Comparison of ENCODE assay signal across 34 cellular contexts in the genomic region with DNA sequence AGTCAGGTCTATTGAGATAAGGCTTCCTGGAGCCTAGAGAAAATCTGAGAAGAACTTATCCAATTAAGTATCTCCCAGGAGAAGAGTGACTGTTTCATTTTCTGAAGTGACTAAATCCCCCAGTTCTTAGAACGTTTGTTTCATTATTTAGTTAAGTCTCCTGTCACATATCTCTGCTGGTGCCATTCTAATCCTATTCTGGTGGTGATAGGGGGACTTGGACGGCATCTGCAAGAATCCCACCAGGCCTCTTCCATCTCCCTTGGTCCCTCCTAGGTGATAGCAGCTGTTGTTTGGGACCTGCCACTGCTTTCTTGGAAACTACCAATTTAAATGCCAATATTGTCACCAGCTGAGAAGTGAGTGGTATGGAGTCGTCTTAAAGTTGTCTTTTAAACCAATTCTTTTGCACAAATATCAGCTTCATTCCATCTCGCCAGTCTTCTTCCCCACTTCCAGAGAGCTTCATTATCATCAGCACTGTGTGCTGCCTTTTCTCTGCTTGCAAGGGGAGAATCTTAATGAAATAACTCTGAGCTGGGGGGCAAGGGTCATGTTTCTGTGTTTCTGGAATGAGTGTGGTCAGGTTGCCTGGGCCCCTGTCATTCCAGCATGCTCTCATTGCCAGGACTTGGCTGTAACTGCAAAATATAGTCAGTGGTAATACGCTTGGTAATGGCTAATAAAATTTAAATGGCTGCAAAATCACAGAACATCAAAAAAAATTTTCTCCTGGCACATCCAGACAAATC.
DNase-seq lines count a peak whose midpoint lies in the region; ATAC-seq and TF ChIP-seq lines count a peak whose summit lies in the region.
"Had no signal": no experiment of that assay in that cellular context is flagged by ENCODE, and none has a peak within 500 bp of the region (broad histone marks: within the 10 kb centered on the region; RNA-seq: fewer than 3 reads in every experiment).

No MANE protein-coding gene starts in this region.

- peaks cover 8% of the 10 kb centered on the region for H3K36me3 Mint-ChIP-seq in brain
- H3K36me3 Mint-ChIP-seq: activated naive CD8-positive, alpha-beta T cell treated with anti-CD3 and anti-CD28 coated beads for 36 hours had no signal

- H3K27ac ChIP-seq in SK-N-SH (ENCODE audit: low read depth in 2 of 2, low read length in 1 of 2) (no peak overlapping the region), mesenchymal stem cell (ENCODE audit: low read length, poor library complexity, severe bottlenecking) (no peak overlapping the region), trophoblast cell (ENCODE audit: low read depth, low read length) (peak overlapping the region; percentile 95)
- H3K27ac ChIP-seq: foreskin keratinocyte, heart left ventricle, neutrophil, stomach, vagina had no signal

- no peak overlapping the region for H3K4me2 ChIP-seq in SK-N-SH
- no peak overlapping the region for H3K4me2 ChIP-seq in mesenchymal stem cell (ENCODE audit: low read length, poor library complexity, severe bottlenecking)
- H3K4me2 ChIP-seq in trophoblast cell (ENCODE audit: low read length) = peak overlapping the region; percentile 44

- peak overlapping the region in 4 of 5 experiments; percentile 33 to 83 (median 58) for H3K27ac Mint-ChIP-seq in brain
- H3K27ac Mint-ChIP-seq: activated naive CD8-positive, alpha-beta T cell treated with anti-CD3 and anti-CD28 coated beads for 36 hours; CD4-positive, alpha-beta T cell; dendritic cell treated with granulocyte-macrophage colony-stimulating factor and Interleukin-4, amounts not matched to agents 40 ng/mL and 50 ng/mL, for 4 days; progenitor cell of endocrine pancreas had no signal

- ATAC-seq in SK-N-SH treated with all-trans-retinoic acid at 6 μM for 48 hours (peak; percentile 63), HG03460 (IDR thresholded peaks at IDR 0.05; ENCODE audit: unreplicated experiment) (no peak), HG03571 (IDR thresholded peaks at IDR 0.05; ENCODE audit: unreplicated experiment) (no peak), HG02759 (IDR thresholded peaks at IDR 0.05; ENCODE audit: unreplicated experiment) (no peak)
- ATAC-seq: esophagus mucosa, foreskin keratinocyte, heart left ventricle, Panc1, sciatic nerve had no signal

- H3K79me2 ChIP-seq in SK-N-SH (ENCODE audit: insufficient read depth) (no peaks in the 10 kb centered on the region), trophoblast cell (ENCODE audit: control insufficient read depth, insufficient read depth, low read length, poor library complexity) (peaks cover 4% of the 10 kb centered on the region)

- H3K9me2 ChIP-seq in SK-N-SH = no peaks in the 10 kb centered on the region

- DNase-seq in SK-N-SH (no peak), mesenchymal stem cell (peak; percentile 66), trophoblast cell (no peak)
- DNase-seq: activated CD4-positive, alpha-beta T cell treated with anti-CD3 and anti-CD28 coated beads for 48 hours; activated gamma-delta T cell; activated naive CD8-positive, alpha-beta T cell treated with anti-CD3 and anti-CD28 coated beads for 36 hours; anterior cingulate cortex; CD4-positive, alpha-beta T cell; foreskin keratinocyte; heart left ventricle; MV-4-11; NCI-H1436 treated with DMSO at 0.1 percent for 48 hours; NCI-H2081 treated with DMSO at 0.1 percent for 48 hours; NCI-H226; NCI-H69; SHP77 treated with DMSO at 0.1 percent for 48 hours; stimulated activated CD4-positive, alpha-beta T cell treated with anti-CD3 and anti-CD28 coated beads, Interleukin-12 subunit alpha, Interleukin-12 subunit beta, amount 100 ng/mL, for 4 hours; stimulated activated CD4-positive, alpha-beta T cell treated with anti-CD3 and anti-CD28 coated beads, Interleukin-2, amount 100 ng/mL, for 48 hours; stomach had no signal

- POLR2A ChIA-PET in SK-N-SH (lab: Yijun Ruan, JAX) = no interaction called here

- H2BK120ac ChIP-seq in mesenchymal stem cell (ENCODE audit: low read depth, low read length) (no peak overlapping the region), trophoblast cell (ENCODE audit: insufficient read depth, low read length, poor library complexity) (peak overlapping the region; percentile 87)

- no peak overlapping the region for H3K4me3 Mint-ChIP-seq in brain
- H3K4me3 Mint-ChIP-seq: activated naive CD8-positive, alpha-beta T cell treated with anti-CD3 and anti-CD28 coated beads for 36 hours; CD4-positive, alpha-beta T cell; central memory CD8-positive, alpha-beta T cell; dendritic cell treated with granulocyte-macrophage colony-stimulating factor and Interleukin-4, amounts not matched to agents 40 ng/mL and 50 ng/mL, for 4 days had no signal

- H3K4me1 ChIP-seq in SK-N-SH (ENCODE audit: control insufficient read depth in 1 of 2, insufficient read depth in 2 of 2, low read depth in 1 of 2, low read length in 1 of 2) (peaks cover 0 to 16% of the 10 kb centered on the region in 2 experiments; a peak in 2 of 4 replicates), mesenchymal stem cell (ENCODE audit: control insufficient read depth, insufficient read depth, low read depth, low read length) (peaks cover 4% of the 10 kb centered on the region), trophoblast cell (ENCODE audit: control insufficient read depth in 1 of 2, insufficient read depth in 2 of 2, low read length in 2 of 2) (peaks cover 17 to 25% of the 10 kb centered on the region in 2 experiments)
- H3K4me1 ChIP-seq: foreskin keratinocyte, HAP-1, heart left ventricle, stomach, vagina had no signal

- no peak overlapping the region for H2AK5ac ChIP-seq in mesenchymal stem cell (ENCODE audit: low read length, severe bottlenecking)
- peak overlapping the region; percentile 76 for H2AK5ac ChIP-seq in trophoblast cell (ENCODE audit: low read length)

- TF ChIP-seq EP300 in SK-N-SH (IDR thresholded peaks at IDR 0.05; ENCODE audit: borderline replicate concordance in 1 of 2, low read depth in 1 of 2, low read length in 1 of 2) = no peak

- H3K79me1 ChIP-seq in mesenchymal stem cell (replicated peaks; ENCODE audit: low read length, poor library complexity, severe bottlenecking) (peaks cover 2% of the 10 kb centered on the region), trophoblast cell (ENCODE audit: low read length) (peaks cover 31% of the 10 kb centered on the region)

- no peaks in the 10 kb centered on the region for H3F3A ChIP-seq in SK-N-SH (replicated peaks; ENCODE audit: insufficient read depth)

- H3K14ac ChIP-seq in mesenchymal stem cell (ENCODE audit: low read length in 2 of 2) (no peak overlapping the region), trophoblast cell (ENCODE audit: low read length) (peak overlapping the region; percentile 86)

- no peak overlapping the region for H2BK15ac ChIP-seq in mesenchymal stem cell (ENCODE audit: low read depth, poor library complexity, severe bottlenecking)

- H3K18ac ChIP-seq in mesenchymal stem cell (ENCODE audit: low read depth in 1 of 2, low read length in 2 of 2) (no peak overlapping the region), trophoblast cell (ENCODE audit: low read length) (peak overlapping the region; percentile 80)

- no peak for TF ChIP-seq CTCF in SK-N-SH (IDR thresholded peaks at IDR 0.05)
- no peak for TF ChIP-seq CTCF in brain (conservative IDR thresholded peaks at IDR 0.05)

- H2BK12ac ChIP-seq in mesenchymal stem cell (ENCODE audit: low read length in 2 of 2) (no peak overlapping the region), trophoblast cell (ENCODE audit: low read length) (peak overlapping the region; percentile 93)

- no peak overlapping the region for H3K23ac ChIP-seq in mesenchymal stem cell (ENCODE audit: low read length in 2 of 2)
- no peak overlapping the region for H3K23ac ChIP-seq in trophoblast cell (ENCODE audit: low read length)

- H3K36me3 ChIP-seq in SK-N-SH (replicated peaks in 1 of 2; ENCODE audit: control insufficient read depth in 1 of 2, insufficient read depth in 2 of 2, low read length in 1 of 2) (no peaks in the 10 kb centered on the region), mesenchymal stem cell (ENCODE audit: control insufficient read depth in 1 of 2, insufficient read depth in 2 of 2, low read depth in 1 of 2, low read length in 2 of 2) (peaks cover 0 to 3% of the 10 kb centered on the region in 2 experiments), trophoblast cell (ENCODE audit: control insufficient read depth in 1 of 2, insufficient read depth in 2 of 2, low read length in 2 of 2) (no peaks in the 10 kb centered on the region)
- H3K36me3 ChIP-seq: HAP-1, heart left ventricle, neutrophil, stomach, vagina had no signal

- H3K9me3 Mint-ChIP-seq in brain = peaks cover 0 to 5% (median 2%) of the 10 kb centered on the region in 5 experiments
- H3K9me3 Mint-ChIP-seq: CD4-positive, alpha-beta T cell; dendritic cell treated with granulocyte-macrophage colony-stimulating factor and Interleukin-4, amounts not matched to agents 40 ng/mL and 50 ng/mL, for 4 days had no signal

- no peak for TF ChIP-seq RAD21 in SK-N-SH (IDR thresholded peaks at IDR 0.05; ENCODE audit: low read length)

- 86% methylated on average over 5 of the region's 5 CpGs for WGBS in SK-N-SH (ENCODE audit: low lambda C conversion rate)
- WGBS in mesenchymal stem cell = 85% methylated on average over 2 of the region's 5 CpGs
- WGBS in trophoblast cell (ENCODE audit: extremely low coverage, insufficient coverage, insufficient read length) = no CpG with 5 or more reads among the region's 5 CpGs

- H3K4ac ChIP-seq in mesenchymal stem cell (ENCODE audit: low read depth in 1 of 2, low read length in 2 of 2) (no peak overlapping the region), trophoblast cell (ENCODE audit: low read depth, low read length) (peak overlapping the region; percentile 43)

- H2BK5ac ChIP-seq in mesenchymal stem cell (ENCODE audit: low read depth, low read length, poor library complexity, severe bottlenecking) (no peak overlapping the region), trophoblast cell (ENCODE audit: low read depth, low read length, poor library complexity) (peak overlapping the region; percentile 91)

- H4K8ac ChIP-seq in mesenchymal stem cell (ENCODE audit: low read length) = no peak overlapping the region
- H4K8ac ChIP-seq in trophoblast cell (ENCODE audit: low read depth, low read length) = peak overlapping the region; percentile 57

- H3K4me1 Mint-ChIP-seq in brain = peaks cover 77% of the 10 kb centered on the region
- H3K4me1 Mint-ChIP-seq: activated naive CD8-positive, alpha-beta T cell treated with anti-CD3 and anti-CD28 coated beads for 36 hours; central memory CD8-positive, alpha-beta T cell had no signal

- H3K27me3 ChIP-seq in SK-N-SH (ENCODE audit: insufficient read depth) (no peaks in the 10 kb centered on the region), mesenchymal stem cell (ENCODE audit: control insufficient read depth in 1 of 2, insufficient read depth in 1 of 2, low read length in 2 of 2) (no peaks in the 10 kb centered on the region), trophoblast cell (ENCODE audit: insufficient read depth, low read length) (no peaks in the 10 kb centered on the region)
- H3K27me3 ChIP-seq: foreskin keratinocyte, heart left ventricle, neutrophil, stomach, vagina had no signal

- H3K4me3 ChIP-seq in SK-N-SH (ENCODE audit: low read depth in 2 of 2, low read length in 1 of 2) = no peak overlapping the region
- H3K4me3 ChIP-seq in mesenchymal stem cell (ENCODE audit: insufficient read depth in 1 of 2, low read depth in 1 of 2, low read length in 2 of 2) = no peak overlapping the region
- H3K4me3 ChIP-seq in trophoblast cell (ENCODE audit: low read depth, low read length) = no peak overlapping the region
- H3K4me3 ChIP-seq: HAP-1, heart left ventricle, lung, stomach, vagina had no signal

- H4K20me1 ChIP-seq in SK-N-SH (ENCODE audit: insufficient read depth) = no peaks in the 10 kb centered on the region

- H4K91ac ChIP-seq in mesenchymal stem cell (ENCODE audit: low read length) (no peak overlapping the region), trophoblast cell (ENCODE audit: low read depth, low read length) (peak overlapping the region; percentile 98)

- H3K27me3 Mint-ChIP-seq in brain = no peaks in the 10 kb centered on the region
- H3K27me3 Mint-ChIP-seq: activated naive CD8-positive, alpha-beta T cell treated with anti-CD3 and anti-CD28 coated beads for 36 hours; central memory CD8-positive, alpha-beta T cell; dendritic cell treated with granulocyte-macrophage colony-stimulating factor and Interleukin-4, amounts not matched to agents 40 ng/mL and 50 ng/mL, for 4 days; progenitor cell of endocrine pancreas had no signal

- H3K9ac ChIP-seq in SK-N-SH = no peak overlapping the region
- no peak overlapping the region for H3K9ac ChIP-seq in mesenchymal stem cell (ENCODE audit: low read length)
- H3K9ac ChIP-seq in trophoblast cell (ENCODE audit: low read length) = no peak overlapping the region

- no peaks in the 10 kb centered on the region for H3K9me3 ChIP-seq in SK-N-SH
- H3K9me3 ChIP-seq in mesenchymal stem cell (ENCODE audit: control insufficient read depth, low read length) = no peaks in the 10 kb centered on the region
- no peaks in the 10 kb centered on the region for H3K9me3 ChIP-seq in trophoblast cell (ENCODE audit: insufficient read depth, low read depth, low read length)
- H3K9me3 ChIP-seq: HAP-1, heart left ventricle, neutrophil, stomach, vagina had no signal

- H4K12ac ChIP-seq in trophoblast cell (ENCODE audit: low read depth, low read length) = no peak overlapping the region

- CTCF ChIA-PET in SK-N-SH (lab: Yijun Ruan, JAX) = interaction anchor here (1.3 to 2.2 kb wide), 4 partner anchors 8 to 226 kb away, joined by 3 to 7 read pairs (median 5); no protein-coding TSS in a partner anchor

- H2AFZ ChIP-seq in SK-N-SH (ENCODE audit: low read depth) (no peak overlapping the region), mesenchymal stem cell (ENCODE audit: low read depth, low read length) (no peak overlapping the region), trophoblast cell (ENCODE audit: insufficient read depth, low read length, poor library complexity) (no peak overlapping the region)
